In the genomic region with DNA sequence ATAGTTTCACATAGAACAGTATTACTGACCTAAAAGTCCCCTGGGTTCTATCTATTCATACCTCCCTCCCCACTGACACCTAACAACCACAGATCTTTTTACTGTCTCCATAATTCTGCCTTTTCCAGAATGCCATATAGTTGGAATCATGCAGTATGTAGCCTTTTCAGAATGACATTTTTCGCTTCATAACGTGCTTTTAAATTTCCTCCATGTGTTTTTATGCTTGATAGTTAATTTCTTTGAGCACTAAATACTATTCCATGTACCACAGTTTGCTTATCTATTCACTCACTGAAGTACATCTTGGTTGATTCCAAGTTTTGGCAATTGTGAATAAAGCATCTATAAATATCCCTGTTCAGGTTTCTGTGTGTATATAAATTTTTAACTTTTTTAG, we compare ENCODE assay signal across 11 cellular contexts.
"Had no signal": no experiment of that assay in that cellular context is flagged by ENCODE, and none has a peak within 500 bp of the region (broad histone marks: within the 10 kb centered on the region; RNA-seq: fewer than 3 reads in every experiment).

No MANE protein-coding gene starts in this region.

- H3K4me3 ChIP-seq: GM23248, GM23338, HAP-1 had no signal

- H3K9me3 ChIP-seq: HAP-1 had no signal

- H3K4me1 ChIP-seq: HAP-1 had no signal

- H3K27ac Mint-ChIP-seq: GM23338, H9, HFFc6 had no signal

- H3K27ac ChIP-seq: GM23248 had no signal

- FAIRE-seq: H1, H54 had no signal

- H3K9ac ChIP-seq: GM23248 had no signal

- DNase-seq: GM23248, GOT3, H7, H9, HCEC 1CT, HFFc6 had no signal

- H3K36me3 ChIP-seq: HAP-1 had no signal

- H3K4me2 ChIP-seq: GM23338 had no signal

- H3K9me3 Mint-ChIP-seq: GM23338, H9 had no signal

- ATAC-seq: GM23338, HCT116 had no signal

- H2AFZ ChIP-seq: GM23248, GM23338 had no signal

- H3K4me3 Mint-ChIP-seq: GM23338, H9, HFFc6 had no signal
